16 cellular contexts compared by ENCODE assay signal in genomic region chr17:82800885-82801284, GRCh38. TPM values are rescaled to one million over a fixed set of nuclear protein-coding genes. Genes with fewer than 3 reads are reported as not detected.
DNase-seq lines count a peak whose midpoint lies in the region; ATAC-seq and TF ChIP-seq lines count a peak whose summit lies in the region.
"Had no signal": no experiment of that assay in that cellular context is flagged by ENCODE, and none has a peak within 500 bp of the region (broad histone marks: within the 10 kb centered on the region; RNA-seq: fewer than 3 reads in every experiment).

No MANE protein-coding gene starts in this region.

- H3K36me3 Mint-ChIP-seq in stimulated activated naive CD8-positive, alpha-beta T cell treated with anti-CD3 and anti-CD28 coated beads, Interleukin-15, Interleukin-2, amounts not matched to agents 100 ng/mL and 50 ng/mL, for 24 hours (ENCODE audit: low read depth), result peaks cover 23% of the 10 kb centered on the region
- H3K36me3 Mint-ChIP-seq in endothelial cell (ENCODE audit: low read depth, unreplicated experiment), result peaks cover 26% of the 10 kb centered on the region

- no peak overlapping the region for H3K4me2 ChIP-seq in osteoblast (ENCODE audit: insufficient read depth, low read length)

- in situ Hi-C loops in ACHN (cut with HindIII; ENCODE audit: low pct_ligation_motif_present, low pct_unique_long_range_greater_than_20kb, low sequenced_read_pairs), result no loop called here

- TF ChIP-seq POLR2A in lower leg skin (IDR thresholded peaks at IDR 0.05), result no peak

- no peak overlapping the region for H2AFZ ChIP-seq in osteoblast (ENCODE audit: low read length)

- H4K20me1 ChIP-seq in osteoblast (ENCODE audit: insufficient read depth, low read length), result no peaks in the 10 kb centered on the region

- H3K9me3 Mint-ChIP-seq in stimulated activated naive CD8-positive, alpha-beta T cell treated with anti-CD3 and anti-CD28 coated beads, Interleukin-15, Interleukin-2, amounts not matched to agents 100 ng/mL and 50 ng/mL, for 24 hours, result peaks cover 5% of the 10 kb centered on the region
- peaks cover 0 to 8% of the 10 kb centered on the region in 2 donors for H3K9me3 Mint-ChIP-seq in stimulated activated naive CD8-positive, alpha-beta T cell treated with anti-CD3 and anti-CD28 coated beads, Interleukin-15, amount 100 ng/mL, for 72 hours
- peaks cover 5% of the 10 kb centered on the region for H3K9me3 Mint-ChIP-seq in endothelial cell (ENCODE audit: unreplicated experiment)
- H3K9me3 Mint-ChIP-seq: CD4-positive, CD25-positive, alpha-beta regulatory T cell had no signal

- peaks cover 22% of the 10 kb centered on the region for H3K79me2 ChIP-seq in osteoblast (ENCODE audit: insufficient read depth, low read length)

- ATAC-seq in stimulated activated naive CD8-positive, alpha-beta T cell treated with anti-CD3 and anti-CD28 coated beads, Interleukin-15, amount 100 ng/mL, for 72 hours, result no peak

- peak overlapping the region; percentile 32 for H3K27ac Mint-ChIP-seq in stimulated activated naive CD8-positive, alpha-beta T cell treated with anti-CD3 and anti-CD28 coated beads, Interleukin-15, Interleukin-2, amounts not matched to agents 100 ng/mL and 50 ng/mL, for 24 hours
- no peak overlapping the region for H3K27ac Mint-ChIP-seq in stimulated activated naive CD8-positive, alpha-beta T cell treated with anti-CD3 and anti-CD28 coated beads, Interleukin-15, amount 100 ng/mL, for 72 hours
- H3K27ac Mint-ChIP-seq in endothelial cell (ENCODE audit: unreplicated experiment), result no peak overlapping the region

- no peaks in the 10 kb centered on the region for H3K27me3 Mint-ChIP-seq in stimulated activated naive CD8-positive, alpha-beta T cell treated with anti-CD3 and anti-CD28 coated beads, Interleukin-15, Interleukin-2, amounts not matched to agents 100 ng/mL and 50 ng/mL, for 24 hours
- H3K27me3 Mint-ChIP-seq in stimulated activated naive CD8-positive, alpha-beta T cell treated with anti-CD3 and anti-CD28 coated beads, Interleukin-15, amount 100 ng/mL, for 72 hours, result no peaks in the 10 kb centered on the region
- peaks cover 10% of the 10 kb centered on the region for H3K27me3 Mint-ChIP-seq in endothelial cell (ENCODE audit: unreplicated experiment)
- H3K27me3 Mint-ChIP-seq: CD4-positive, CD25-positive, alpha-beta regulatory T cell; CD8-positive, alpha-beta memory T cell had no signal

- no peak for DNase-seq in stimulated activated naive CD8-positive, alpha-beta T cell treated with anti-CD3 and anti-CD28 coated beads, Interleukin-15, amount 100 ng/mL, for 72 hours
- no peak for DNase-seq in endothelial cell (ENCODE audit: low spot score)
- DNase-seq in osteoblast (ENCODE audit: insufficient read length, low spot score, missing footprints), result peak; percentile 80
- DNase-seq in central memory CD4-positive, alpha-beta T cell, result no peak
- DNase-seq in ACHN, result no peak
- no peak for DNase-seq in lower leg skin (ENCODE audit: low spot score in 2 of 2)
- DNase-seq: BE2C; C1 segment of cervical spinal cord; CD4-positive, CD25-positive, alpha-beta regulatory T cell; CD8-positive, alpha-beta memory T cell; DMS79 treated with DMSO at 0.1 percent for 48 hours; GF-D8 had no signal

- H3K27ac ChIP-seq in osteoblast (ENCODE audit: low read depth, low read length), result no peak overlapping the region

- no peak overlapping the region for H3K4me3 ChIP-seq in osteoblast (ENCODE audit: insufficient read depth, low read length)
- no peak overlapping the region for H3K4me3 ChIP-seq in lower leg skin (ENCODE audit: low read depth, poor library complexity, severe bottlenecking)
- H3K4me3 ChIP-seq: HAP-1 had no signal

- no peaks in the 10 kb centered on the region for H3K4me1 ChIP-seq in osteoblast (ENCODE audit: insufficient read depth, low read length)
- H3K4me1 ChIP-seq: BE2C, HAP-1 had no signal

- no peaks in the 10 kb centered on the region for H3K4me1 Mint-ChIP-seq in stimulated activated naive CD8-positive, alpha-beta T cell treated with anti-CD3 and anti-CD28 coated beads, Interleukin-15, Interleukin-2, amounts not matched to agents 100 ng/mL and 50 ng/mL, for 24 hours (ENCODE audit: low read depth)
- H3K4me1 Mint-ChIP-seq in stimulated activated naive CD8-positive, alpha-beta T cell treated with anti-CD3 and anti-CD28 coated beads, Interleukin-15, amount 100 ng/mL, for 72 hours, result peaks cover 11% of the 10 kb centered on the region
- peaks cover 2% of the 10 kb centered on the region for H3K4me1 Mint-ChIP-seq in endothelial cell (ENCODE audit: unreplicated experiment)

- H3K9me3 ChIP-seq in osteoblast (ENCODE audit: low read depth, low read length), result no peaks in the 10 kb centered on the region
- H3K9me3 ChIP-seq: BE2C, HAP-1 had no signal

- TF ChIP-seq CTCF in endothelial cell (IDR thresholded peaks at IDR 0.05; ENCODE audit: unreplicated experiment) (no peak), osteoblast (IDR thresholded peaks at IDR 0.05; ENCODE audit: extremely low read depth, low read depth, low read length) (no peak), lower leg skin (IDR thresholded peaks at IDR 0.05) (no peak)

- intact Hi-C loops in lower leg skin (cut with DNase I; ENCODE audit: low total_unique reads), result no loop called here

- H3K4me3 Mint-ChIP-seq in stimulated activated naive CD8-positive, alpha-beta T cell treated with anti-CD3 and anti-CD28 coated beads, Interleukin-15, Interleukin-2, amounts not matched to agents 100 ng/mL and 50 ng/mL, for 24 hours, result no peak overlapping the region
- no peak overlapping the region for H3K4me3 Mint-ChIP-seq in stimulated activated naive CD8-positive, alpha-beta T cell treated with anti-CD3 and anti-CD28 coated beads, Interleukin-15, amount 100 ng/mL, for 72 hours
- H3K4me3 Mint-ChIP-seq in endothelial cell (ENCODE audit: unreplicated experiment), result peak overlapping the region; percentile 86
- H3K4me3 Mint-ChIP-seq: CD4-positive, CD25-positive, alpha-beta regulatory T cell; CD8-positive, alpha-beta memory T cell had no signal

- no peaks in the 10 kb centered on the region for H3K36me3 ChIP-seq in osteoblast (ENCODE audit: insufficient read depth, low read length)

- H3K27me3 ChIP-seq in osteoblast (ENCODE audit: insufficient read depth, low read length), result no peaks in the 10 kb centered on the region
- H3K27me3 ChIP-seq: BE2C had no signal

- WGBS in lower leg skin, 2 donors, result 94 to 99% methylated on average over 15 of the region's 15 CpGs

RNA-seq across cellular contexts. Expression of gene ZNF750, which starts 38.9 kb away (rescaled TPM):
- 0.31 TPM for total RNA-seq in endothelial cell (ENCODE audit: unreplicated experiment)
- total RNA-seq in osteoblast, result not detected in 2 replicates
- total RNA-seq in lower leg skin, result 100 to 1,000 TPM; 202 to 426 (median 294) TPM
- total RNA-seq: A172; CD4-positive, CD25-positive, alpha-beta regulatory T cell; CD8-positive, alpha-beta memory T cell; H4 had no signal

RNA-seq across cellular contexts. Expression of gene TBCD, which starts 49.0 kb away (rescaled TPM):
- total RNA-seq in endothelial cell (ENCODE audit: unreplicated experiment), result 207 TPM
- 28.0 and 29.0 TPM in 2 replicates for total RNA-seq in osteoblast
- 10 to 100 TPM; 38.7 to 73.4 (median 51.5) TPM for total RNA-seq in lower leg skin

Comparison
In these comparisons a context has a peak if more than half of its experiments do, and no peak if none do; other contexts are left out.
1. RNA of gene ZNF750, which starts 38.9 kb away (total RNA-seq): 202 to 426 TPM in lower leg skin; 0.31 TPM in endothelial cell (single experiment) and not detected in osteoblast; every median in the first group is over 100 times any median in the second.